Comparison of ENCODE assay signal across 8 cellular contexts in genomic region chr13:47999973-48000372, GRCh38. TPM values are rescaled to one million over a fixed set of nuclear protein-coding genes. Genes with fewer than 3 reads are reported as not detected.
DNase-seq lines count a peak whose midpoint lies in the region; ATAC-seq and TF ChIP-seq lines count a peak whose summit lies in the region.

No MANE protein-coding gene starts in this region.

- POLR2A ChIA-PET in PC-9 (lab: Charles Lee; ENCODE audit: unreplicated experiment), result interaction anchor here (0.7 kb wide), 1 partner anchor 531 kb away, joined by 3 read pairs; no protein-coding TSS in a partner anchor

- intact Hi-C loops in PC-9 (cut with micrococcal nuclease; ENCODE audit: unreplicated experiment), result no loop called here
- intact Hi-C loops in esophagus muscularis mucosa (cut with DNase I), result loop anchor here (5.0 kb wide), 1 partner anchor 37 kb away; the partner anchor contains the start of gene NUDT15
- intact Hi-C loops in sciatic nerve (cut with DNase I), result no loop called here

- no peak for DNase-seq in DND-41
- DNase-seq in PC-9, result no peak
- DNase-seq in esophagus muscularis mucosa (ENCODE audit: extremely low spot score), result no peak
- DNase-seq in trophoblast cell, result no peak
- DNase-seq in stimulated activated CD4-positive, alpha-beta T cell treated with anti-CD3 and anti-CD28 coated beads, Interleukin-15, amount 100 ng/mL, for 24 hours, result no peak
- no peak for DNase-seq in sciatic nerve (ENCODE audit: low spot score)
- no peak for DNase-seq in activated CD4-positive, CD25-positive, alpha-beta regulatory T cell treated with anti-CD3 and anti-CD28 coated beads, Interleukin-2, amount 50 U/mL, for 72 hours

- H3K79me2 ChIP-seq in DND-41 (ENCODE audit: insufficient read depth, low read length), result peaks cover 55% of the 10 kb centered on the region
- H3K79me2 ChIP-seq in PC-9 (ENCODE audit: low read depth), result peaks cover 45% of the 10 kb centered on the region
- peaks cover 6% of the 10 kb centered on the region for H3K79me2 ChIP-seq in trophoblast cell (ENCODE audit: control insufficient read depth, insufficient read depth, low read length, poor library complexity)

- H3K9ac ChIP-seq in DND-41 (ENCODE audit: low read depth, low read length) (peak overlapping the region; percentile 91), trophoblast cell (ENCODE audit: low read length) (no peak overlapping the region)

- TF ChIP-seq CTCF in DND-41 (IDR thresholded peaks at IDR 0.05; ENCODE audit: borderline replicate concordance, extremely low read depth, low read length, poor library complexity, severe bottlenecking) (no peak), PC-9 (conservative IDR thresholded peaks at IDR 0.05) (no peak), esophagus muscularis mucosa (IDR thresholded peaks at IDR 0.05) (no peak)

- no peak overlapping the region for H3K23ac ChIP-seq in trophoblast cell (ENCODE audit: low read length)

- no TSS peak for BruUV-seq in PC-9 (replicated peaks; lab: Mats Ljungman, UMichigan)

- H3K14ac ChIP-seq in trophoblast cell (ENCODE audit: low read length), result no peak overlapping the region

- no peak for ATAC-seq in DND-41 (ENCODE audit: insufficient read depth, low read depth)
- no peak for ATAC-seq in HG03521 (IDR thresholded peaks at IDR 0.05; ENCODE audit: unreplicated experiment)
- ATAC-seq in sciatic nerve, result no peak

- H2AFZ ChIP-seq in DND-41 (ENCODE audit: low read depth, low read length), result no peak overlapping the region
- peak overlapping the region; percentile 97; the same call in 1 of the 2 replicates for H2AFZ ChIP-seq in PC-9
- H2AFZ ChIP-seq in trophoblast cell (ENCODE audit: insufficient read depth, low read length, poor library complexity), result no peak overlapping the region

- peaks cover 5% of the 10 kb centered on the region for H3K79me1 ChIP-seq in trophoblast cell (ENCODE audit: low read length)

- WGBS in esophagus muscularis mucosa, result 55% methylated on average over 5 of the region's 5 CpGs
- WGBS in trophoblast cell (ENCODE audit: extremely low coverage, insufficient coverage, insufficient read length), result no CpG with 5 or more reads among the region's 5 CpGs

- no peak for TF ChIP-seq POLR2A in esophagus muscularis mucosa (IDR thresholded peaks at IDR 0.05; ENCODE audit: low read depth)

- no peak overlapping the region for H2BK5ac ChIP-seq in trophoblast cell (ENCODE audit: low read depth, low read length, poor library complexity)

- H3K27ac ChIP-seq in DND-41 (ENCODE audit: low read length), result peak overlapping the region; percentile 78; the same call in 1 of the 2 replicates
- no peak overlapping the region for H3K27ac ChIP-seq in PC-9
- peak overlapping the region in 2 of 4 donors; percentile 84 to 89 for H3K27ac ChIP-seq in esophagus muscularis mucosa (replicated peaks in 1 of 4)
- H3K27ac ChIP-seq in trophoblast cell (ENCODE audit: low read depth, low read length), result no peak overlapping the region

- H3K36me3 ChIP-seq in DND-41 (ENCODE audit: insufficient read depth, low read length) (peaks cover 24% of the 10 kb centered on the region), PC-9 (ENCODE audit: low read depth) (no peaks in the 10 kb centered on the region), esophagus muscularis mucosa (peaks cover 0 to 9% (median 3%) of the 10 kb centered on the region in 4 donors), trophoblast cell (ENCODE audit: control insufficient read depth in 1 of 2, insufficient read depth in 2 of 2, low read length in 2 of 2) (no peaks in the 10 kb centered on the region)

- H3K9me3 ChIP-seq in DND-41 (ENCODE audit: insufficient read depth, low read length, severe bottlenecking) (no peaks in the 10 kb centered on the region), PC-9 (ENCODE audit: insufficient read depth, low read depth) (no peaks in the 10 kb centered on the region), esophagus muscularis mucosa (no peaks in the 10 kb centered on the region), trophoblast cell (ENCODE audit: insufficient read depth, low read depth, low read length) (no peaks in the 10 kb centered on the region)

- H2AK5ac ChIP-seq in trophoblast cell (ENCODE audit: low read length), result no peak overlapping the region

- CTCF ChIA-PET in PC-9 (lab: Charles Lee), result interaction anchor here (0.7 kb wide), 1 partner anchor 889 kb away, joined by 3 read pairs; no protein-coding TSS in a partner anchor

- H3K4me3 ChIP-seq in DND-41 (ENCODE audit: low read depth in 1 of 2, low read length in 2 of 2), result peak overlapping the region; percentile 88 to 96
- H3K4me3 ChIP-seq in PC-9, result peak overlapping the region; percentile 86
- H3K4me3 ChIP-seq in esophagus muscularis mucosa, result peak overlapping the region; percentile 80 to 100 (median 92)
- H3K4me3 ChIP-seq in trophoblast cell (ENCODE audit: low read depth, low read length), result no peak overlapping the region

- H3K27me3 ChIP-seq in DND-41 (ENCODE audit: insufficient read depth, low read length, poor library complexity), result no peaks in the 10 kb centered on the region
- H3K27me3 ChIP-seq in PC-9 (ENCODE audit: insufficient read depth, low read depth), result no peaks in the 10 kb centered on the region
- H3K27me3 ChIP-seq in esophagus muscularis mucosa, result no peaks in the 10 kb centered on the region
- no peaks in the 10 kb centered on the region for H3K27me3 ChIP-seq in trophoblast cell (ENCODE audit: insufficient read depth, low read length)

- H3F3A ChIP-seq in PC-9 (ENCODE audit: insufficient read depth, low read depth), result peaks cover 14% of the 10 kb centered on the region

- H3K4me1 ChIP-seq in DND-41 (ENCODE audit: insufficient read depth, low read length) (peaks cover 29% of the 10 kb centered on the region), PC-9 (replicated peaks; ENCODE audit: insufficient read depth) (peaks cover 22% of the 10 kb centered on the region), esophagus muscularis mucosa (peaks cover 30 to 47% (median 45%) of the 10 kb centered on the region in 4 donors), trophoblast cell (ENCODE audit: control insufficient read depth in 1 of 2, insufficient read depth in 2 of 2, low read length in 2 of 2) (peaks cover 5 to 6% of the 10 kb centered on the region in 2 experiments)

- H3K4me2 ChIP-seq in DND-41 (ENCODE audit: insufficient read depth, low read length) (peak overlapping the region; percentile 81), PC-9 (peak overlapping the region; percentile 91), trophoblast cell (ENCODE audit: low read length) (peak overlapping the region; percentile 90)

- no peak overlapping the region for H2BK12ac ChIP-seq in trophoblast cell (ENCODE audit: low read length)

- H3K9me2 ChIP-seq in PC-9 (ENCODE audit: insufficient read depth), result no peaks in the 10 kb centered on the region

- H2BK120ac ChIP-seq in trophoblast cell (ENCODE audit: insufficient read depth, low read length, poor library complexity), result no peak overlapping the region

- TF ChIP-seq EP300 in esophagus muscularis mucosa (IDR thresholded peaks at IDR 0.05), result no peak

- no peak overlapping the region for H4K91ac ChIP-seq in trophoblast cell (ENCODE audit: low read depth, low read length)

- no peak overlapping the region for H3K4ac ChIP-seq in trophoblast cell (ENCODE audit: low read depth, low read length)

- peaks cover 3% of the 10 kb centered on the region; the same call in 1 of the 2 replicates for H4K20me1 ChIP-seq in DND-41 (ENCODE audit: insufficient read depth, low read length)
- no peaks in the 10 kb centered on the region for H4K20me1 ChIP-seq in PC-9 (ENCODE audit: insufficient read depth)

- no peak overlapping the region for H4K8ac ChIP-seq in trophoblast cell (ENCODE audit: low read depth, low read length)

- H4K12ac ChIP-seq in trophoblast cell (ENCODE audit: low read depth, low read length), result no peak overlapping the region

- H3K18ac ChIP-seq in trophoblast cell (ENCODE audit: low read length), result no peak overlapping the region

RNA-seq across cellular contexts. Expression of gene SUCLA2, which starts 1.1 kb away (rescaled TPM):
- total RNA-seq in PC-9 (2021), result 32.0 and 44.8 TPM in 2 replicates
- 10 to 100 TPM; 42.1 to 62.7 (median 50.0) TPM for total RNA-seq in esophagus muscularis mucosa
- polyA plus RNA-seq in trophoblast cell (2013), result 21.5 and 24.1 TPM in 2 replicates
- 45.4 TPM for total RNA-seq in sciatic nerve

RNA-seq across cellular contexts. Expression of gene NUDT15, which starts 37.6 kb away (rescaled TPM):
- total RNA-seq in PC-9 (2021), result 13.4 and 16.1 TPM in 2 replicates
- total RNA-seq in esophagus muscularis mucosa, result 1 to 10 TPM; 5.0 to 8.0 (median 5.9) TPM
- 18.9 and 19.4 TPM in 2 replicates for polyA plus RNA-seq in trophoblast cell (2013)
- 6.9 TPM for total RNA-seq in sciatic nerve
